Comparison of ENCODE assay signal across 19 cellular contexts in the genomic region with DNA sequence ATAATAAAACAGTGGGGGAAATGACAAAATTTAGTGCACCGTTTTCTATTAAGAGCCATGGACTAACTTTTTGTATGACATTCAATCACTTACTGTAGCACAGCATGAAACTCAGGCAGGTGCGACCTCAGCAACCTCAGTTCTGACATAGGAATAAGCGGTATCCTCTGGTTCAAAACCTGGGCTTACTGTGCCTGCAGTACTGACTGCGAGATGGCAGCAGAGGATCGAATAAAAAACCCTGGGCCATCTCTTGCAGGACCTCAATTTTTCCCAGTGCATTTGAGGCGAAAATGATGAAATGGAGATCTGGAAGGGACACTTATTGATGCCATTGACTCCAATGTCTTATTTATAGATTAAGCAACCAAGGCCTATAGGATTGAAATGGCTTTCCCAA.
DNase-seq lines count a peak whose midpoint lies in the region; ATAC-seq, FAIRE-seq and TF ChIP-seq lines count a peak whose summit lies in the region.
"Had no signal": no experiment of that assay in that cellular context is flagged by ENCODE, and none has a peak within 500 bp of the region (broad histone marks: within the 10 kb centered on the region; RNA-seq: fewer than 3 reads in every experiment).

No MANE protein-coding gene starts in this region.

- H3K79me2 ChIP-seq in GM23338 (replicated peaks; ENCODE audit: insufficient read depth) = no peaks in the 10 kb centered on the region
- no peaks in the 10 kb centered on the region for H3K79me2 ChIP-seq in H1 (ENCODE audit: control insufficient read depth in 1 of 2, insufficient read depth in 2 of 2, low read length in 2 of 2)
- H3K79me2 ChIP-seq in smooth muscle cell (ENCODE audit: low read depth) = no peaks in the 10 kb centered on the region

- H2AK5ac ChIP-seq in H1 (ENCODE audit: low read depth, low read length) = no peak overlapping the region

- no peak overlapping the region for H2BK15ac ChIP-seq in H1 (ENCODE audit: low read length)

- no peak overlapping the region for H3K14ac ChIP-seq in H1 (ENCODE audit: insufficient read length)

- no peaks in the 10 kb centered on the region for H3K9me3 ChIP-seq in H1 (ENCODE audit: insufficient read depth in 2 of 2, low read depth in 1 of 2, low read length in 1 of 2)
- no peaks in the 10 kb centered on the region for H3K9me3 ChIP-seq in smooth muscle cell (replicated peaks; ENCODE audit: low read depth)
- H3K9me3 ChIP-seq: HAP-1 had no signal

- no peak overlapping the region for H3K4me3 Mint-ChIP-seq in GM23338
- H3K4me3 Mint-ChIP-seq: IgD-negative memory B cell, T-helper 17 cell had no signal

- H3K56ac ChIP-seq in H1 (replicated peaks; ENCODE audit: insufficient read length, low read depth, low read length) = no peak overlapping the region

- WGBS in H1 (ENCODE audit: extremely low coverage in 1 of 2, insufficient coverage in 1 of 2, insufficient read length in 1 of 2, insufficient replicate concordance in 2 of 2, low coverage in 1 of 2, low lambda C conversion rate in 2 of 2, missing lambda C conversion rate in 1 of 2), 2 experiments = 86% methylated on average over 6 of the region's 6 CpGs; no CpG with 5 or more reads in 1 of the 2 experiments
- WGBS in smooth muscle cell (ENCODE audit: low lambda C conversion rate) = 94% methylated on average over 6 of the region's 6 CpGs

- H3K27me3 ChIP-seq in GM23338 (ENCODE audit: insufficient read depth) (no peaks in the 10 kb centered on the region), H1 (replicated peaks in 1 of 4; ENCODE audit: control insufficient read depth in 3 of 4, extremely low read depth in 1 of 4, insufficient read depth in 3 of 4, low read length in 3 of 4) (peaks cover 0 to 1% (median 0%) of the 10 kb centered on the region in 4 experiments; a peak in 1 of 7 replicates), smooth muscle cell (ENCODE audit: low read depth) (no peaks in the 10 kb centered on the region)

- no peak overlapping the region for H3K4ac ChIP-seq in H1 (replicated peaks; ENCODE audit: insufficient read length, low read depth, low read length)

- H3K36me3 Mint-ChIP-seq in GM23338 (ENCODE audit: low read depth) = no peaks in the 10 kb centered on the region; the same call in 2 of the 3 replicates
- H3K36me3 Mint-ChIP-seq: IgD-negative memory B cell had no signal

- peak; percentile 21 to 29; a peak in 3 of 4 replicates for TF ChIP-seq CTCF in GM23338 (conservative IDR thresholded peaks at IDR 0.05; ENCODE audit: low read depth in 2 of 2)
- peak in 1 of 3 experiments; percentile 19; a peak in 1 of 4 replicates for TF ChIP-seq CTCF in H1 (IDR thresholded peaks at IDR 0.05; ENCODE audit: control extremely low read depth in 1 of 3, insufficient read depth in 1 of 3, low read depth in 1 of 3, low read length in 3 of 3)
- no peak for TF ChIP-seq CTCF in smooth muscle cell (IDR thresholded peaks at IDR 0.05; ENCODE audit: borderline replicate concordance, insufficient read depth, poor library complexity, severe bottlenecking)

- no peak overlapping the region for H3K27ac Mint-ChIP-seq in GM23338
- H3K27ac Mint-ChIP-seq: IgD-negative memory B cell, T-helper 17 cell had no signal

- DNase-seq in Daoy (ENCODE audit: low read depth) (peak; percentile 20), GM23338 (ENCODE audit: low spot score) (peak; percentile 11), NCI-H146 (lab: John Stamatoyannopoulos, UW) (peak; percentile 74), H1 (ENCODE audit: low read depth in 1 of 2, low spot score in 2 of 2) (no peak), cerebellar cortex (ENCODE audit: low spot score) (no peak), smooth muscle cell (lab: John Stamatoyannopoulos, UW; ENCODE audit: unreplicated experiment) (no peak)
- DNase-seq: ACHN, AML-193, COR-L47, NCI-H1417 treated with DMSO at 0.1 percent for 48 hours, NCI-H2081 treated with DMSO at 0.1 percent for 48 hours, NCI-H226, NCI-H524 treated with DMSO at 0.1 percent for 48 hours, RPMI8226, SIG-M5, T-helper 17 cell had no signal

- no peak overlapping the region for H4K8ac ChIP-seq in H1 (ENCODE audit: extremely low read depth, insufficient read depth, low read length)

- H3K4me1 ChIP-seq in GM23338 (ENCODE audit: insufficient read depth) (no peaks in the 10 kb centered on the region), H1 (replicated peaks in 1 of 4; ENCODE audit: control insufficient read depth in 3 of 4, insufficient read depth in 4 of 4, low read length in 3 of 4) (no peaks in the 10 kb centered on the region), smooth muscle cell (ENCODE audit: low read depth) (no peaks in the 10 kb centered on the region)
- H3K4me1 ChIP-seq: HAP-1 had no signal

- no peaks in the 10 kb centered on the region for H3K23me2 ChIP-seq in H1 (ENCODE audit: low read depth, low read length)

- H3K4me2 ChIP-seq in GM23338 (no peak overlapping the region), H1 (ENCODE audit: insufficient read depth in 1 of 2, low read depth in 2 of 2, low read length in 2 of 2) (no peak overlapping the region), smooth muscle cell (no peak overlapping the region)

- no peak overlapping the region for H3K9ac ChIP-seq in H1 (replicated peaks in 1 of 4; ENCODE audit: extremely low read depth in 1 of 4, low read depth in 3 of 4, low read length in 3 of 4)
- H3K9ac ChIP-seq in smooth muscle cell (ENCODE audit: low read depth) = no peak overlapping the region

- H3K27ac ChIP-seq in GM23338 (ENCODE audit: low read depth) (no peak overlapping the region), H1 (ENCODE audit: low read depth, low read length) (no peak overlapping the region), smooth muscle cell (ENCODE audit: low read depth) (no peak overlapping the region)

- no peaks in the 10 kb centered on the region for H3F3A ChIP-seq in GM23338 (replicated peaks; ENCODE audit: low read depth)
- H3F3A ChIP-seq in smooth muscle cell (ENCODE audit: low read depth) = no peaks in the 10 kb centered on the region

- no peak overlapping the region for H3K18ac ChIP-seq in H1 (ENCODE audit: extremely low read depth, low read length)

- TF ChIP-seq RAD21 in H1 (IDR thresholded peaks at IDR 0.05 in 1 of 2, conservative IDR thresholded peaks at IDR 0.05 in 1 of 2; ENCODE audit: low read depth in 2 of 2, low read length in 2 of 2) = peak; percentile 40 to 55; a peak in 3 of 4 replicates

- no peak overlapping the region for H2BK5ac ChIP-seq in H1 (ENCODE audit: low read depth, low read length)

- H3K4me3 ChIP-seq in GM23338 (no peak overlapping the region), H1 (ENCODE audit: extremely low read depth in 1 of 4, insufficient read depth in 2 of 4, low read depth in 3 of 4, low read length in 4 of 4) (no peak overlapping the region), smooth muscle cell (no peak overlapping the region)
- H3K4me3 ChIP-seq: HAP-1 had no signal

- POLR2A ChIA-PET in H1 (lab: Charles Lee; ENCODE audit: partially characterized antibody) = no interaction called here

- H2BK12ac ChIP-seq in H1 (ENCODE audit: low read depth, low read length) = no peak overlapping the region

- no peak overlapping the region for H2BK120ac ChIP-seq in H1 (replicated peaks; ENCODE audit: low read depth, low read length)

- H3K36me3 ChIP-seq in GM23338 (ENCODE audit: insufficient read depth) (no peaks in the 10 kb centered on the region), H1 (ENCODE audit: control insufficient read depth in 2 of 4, insufficient read depth in 4 of 4, low read length in 3 of 4) (no peaks in the 10 kb centered on the region), smooth muscle cell (ENCODE audit: low read depth) (no peaks in the 10 kb centered on the region)
- H3K36me3 ChIP-seq: HAP-1 had no signal

- H2AFZ ChIP-seq in GM23338 (0 out of 2 replicates have a peak overlapping the region, but pooled peaks have one; percentile 30), H1 (ENCODE audit: low read length) (no peak overlapping the region), smooth muscle cell (ENCODE audit: low read depth) (no peak overlapping the region)

- H3K4me1 Mint-ChIP-seq in GM23338 = no peaks in the 10 kb centered on the region
- H3K4me1 Mint-ChIP-seq: IgD-negative memory B cell, T-helper 17 cell had no signal

- no peak for FAIRE-seq in H1 (lab: Jason Lieb, UNC)

- H2BK20ac ChIP-seq in H1 (ENCODE audit: low read length) = no peak overlapping the region

- no peak overlapping the region for H4K91ac ChIP-seq in H1 (replicated peaks; ENCODE audit: insufficient read length, low read length)

- ATAC-seq in GM23338 (peak; percentile 38; the same call in 2 of the 3 replicates), GM19397 (IDR thresholded peaks at IDR 0.05; ENCODE audit: unreplicated experiment) (no peak)
- ATAC-seq: T-helper 17 cell had no signal

- no peaks in the 10 kb centered on the region for H3K9me3 Mint-ChIP-seq in GM23338

- no peak for TF ChIP-seq EP300 in H1 (IDR thresholded peaks at IDR 0.05; ENCODE audit: borderline replicate concordance in 1 of 2, low read depth in 2 of 2, low read length in 2 of 2)

- CTCF ChIA-PET in H1 (lab: Charles Lee; ENCODE audit: partially characterized antibody) = interaction anchor here (1.5 kb wide), 1 partner anchor 10 kb away, joined by 3 read pairs; no protein-coding TSS in a partner anchor

- no peaks in the 10 kb centered on the region for H3K9me2 ChIP-seq in GM23338 (ENCODE audit: insufficient read depth)

- no peaks in the 10 kb centered on the region for H3K27me3 Mint-ChIP-seq in GM23338 (ENCODE audit: insufficient read depth, low read depth, poor library complexity)
- H3K27me3 Mint-ChIP-seq: IgD-negative memory B cell, T-helper 17 cell had no signal

- no peak overlapping the region for H3K23ac ChIP-seq in H1 (ENCODE audit: insufficient read length)

- H3K79me1 ChIP-seq in H1 (ENCODE audit: low read depth, low read length) = no peaks in the 10 kb centered on the region

- H4K20me1 ChIP-seq in GM23338 (replicated peaks; ENCODE audit: insufficient read depth) (no peaks in the 10 kb centered on the region), H1 (replicated peaks in 1 of 2; ENCODE audit: control insufficient read depth in 1 of 2, insufficient read depth in 2 of 2, low read length in 2 of 2) (no peaks in the 10 kb centered on the region), smooth muscle cell (ENCODE audit: low read depth) (no peaks in the 10 kb centered on the region)

- TF ChIP-seq POLR2A in H1 (IDR thresholded peaks at IDR 0.05; ENCODE audit: control extremely low read depth in 1 of 2, low read depth in 2 of 2, low read length in 2 of 2) = no peak

- H4K5ac ChIP-seq in H1 (ENCODE audit: insufficient read length, low read depth, low read length) = no peak overlapping the region

TF ChIP-seq in H1, 55 proteins besides CTCF, POLR2A, EP300 and RAD21 (continues in another document):
- TF ChIP-seq RBBP5 (IDR thresholded peaks at IDR 0.05; ENCODE audit: borderline replicate concordance, low read depth, low read length) (no peak), PHF8 (conservative IDR thresholded peaks at IDR 0.05; ENCODE audit: low read depth, low read length) (no peak), GABPA (IDR thresholded peaks at IDR 0.05; ENCODE audit: borderline replicate concordance, insufficient read depth, low read length) (no peak)
- TF ChIP-seq, protein P1, sequence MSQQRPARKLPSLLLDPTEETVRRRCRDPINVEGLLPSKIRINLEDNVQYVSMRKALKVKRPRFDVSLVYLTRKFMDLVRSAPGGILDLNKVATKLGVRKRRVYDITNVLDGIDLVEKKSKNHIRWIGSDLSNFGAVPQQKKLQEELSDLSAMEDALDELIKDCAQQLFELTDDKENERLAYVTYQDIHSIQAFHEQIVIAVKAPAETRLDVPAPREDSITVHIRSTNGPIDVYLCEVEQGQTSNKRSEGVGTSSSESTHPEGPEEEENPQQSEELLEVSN (IDR thresholded peaks at IDR 0.05) = no peak

Comparison
In these comparisons a context has a peak if more than half of its experiments do, and no peak if none do; other contexts are left out.
1. DNase-seq: peak in Daoy (single experiment), GM23338 (single experiment) and NCI-H146 (single experiment); none in H1 (0 of 2), cerebellar cortex (single experiment) and smooth muscle cell (single experiment).